ENCODE assay signal across 15 cellular contexts in genomic region chr12:9509464-9510166, GRCh38.
DNase-seq lines count a peak whose midpoint lies in the region; TF ChIP-seq lines count a peak whose summit lies in the region.
"Had no signal": no experiment of that assay in that cellular context is flagged by ENCODE, and none has a peak within 500 bp of the region (broad histone marks: within the 10 kb centered on the region; RNA-seq: fewer than 3 reads in every experiment).

No MANE protein-coding gene starts in this region.

- no peaks in the 10 kb centered on the region for H3K27me3 Mint-ChIP-seq in Calu3 (ENCODE audit: unreplicated experiment)
- H3K27me3 Mint-ChIP-seq in activated naive CD4-positive, alpha-beta T cell treated with anti-CD3 and anti-CD28 coated beads, Interleukin-2, amount 10 ng/mL, durations not matched to agents 7 days and 5 days, result no peaks in the 10 kb centered on the region
- H3K27me3 Mint-ChIP-seq: activated CD4-positive, alpha-beta memory T cell treated with anti-CD3 and anti-CD28 coated beads, Interleukin-2, amount 10 ng/mL, durations not matched to agents 7 days and 5 days; dendritic cell treated with granulocyte-macrophage colony-stimulating factor and Interleukin-4, amounts not matched to agents 40 ng/mL and 50 ng/mL, for 4 days had no signal

- peaks cover 4% of the 10 kb centered on the region for H3K36me3 Mint-ChIP-seq in Calu3 (ENCODE audit: insufficient read depth, unreplicated experiment)
- no peaks in the 10 kb centered on the region for H3K36me3 Mint-ChIP-seq in activated naive CD4-positive, alpha-beta T cell treated with anti-CD3 and anti-CD28 coated beads, Interleukin-2, amount 10 ng/mL, durations not matched to agents 7 days and 5 days

- H3K4me3 ChIP-seq in cardiac fibroblast (replicated peaks in 1 of 2; ENCODE audit: low read depth in 2 of 2, low read length in 2 of 2) (no peak overlapping the region), skeletal muscle cell (ENCODE audit: low read depth, low read length) (no peak overlapping the region)
- H3K4me3 ChIP-seq: esophagus squamous epithelium, SK-N-MC had no signal

- peaks cover 7% of the 10 kb centered on the region for H3K4me1 Mint-ChIP-seq in Calu3 (ENCODE audit: low read depth, unreplicated experiment)
- H3K4me1 Mint-ChIP-seq in activated naive CD4-positive, alpha-beta T cell treated with anti-CD3 and anti-CD28 coated beads, Interleukin-2, amount 10 ng/mL, durations not matched to agents 7 days and 5 days, result no peaks in the 10 kb centered on the region
- H3K4me1 Mint-ChIP-seq: activated CD4-positive, alpha-beta memory T cell treated with anti-CD3 and anti-CD28 coated beads, Interleukin-2, amount 10 ng/mL, durations not matched to agents 7 days and 5 days had no signal

- peak; percentile 32 for DNase-seq in Calu3
- DNase-seq in M059J (ENCODE audit: low read depth), result peak; percentile 75
- DNase-seq in cardiac fibroblast (ENCODE audit: low read depth in 2 of 2), result peak; percentile 48 to 57
- peak; percentile 35 for DNase-seq in skeletal muscle cell (ENCODE audit: low read depth)
- DNase-seq in amygdala (lab: John Stamatoyannopoulos, UW), result no peak
- no peak for DNase-seq in DMS79 treated with DMSO at 0.1 percent for 48 hours (lab: John Stamatoyannopoulos, UW)
- no peak for DNase-seq in caudate nucleus (lab: John Stamatoyannopoulos, UW)
- no peak for DNase-seq in activated naive CD4-positive, alpha-beta T cell treated with anti-CD3 and anti-CD28 coated beads, Interleukin-2, amount 10 ng/mL, durations not matched to agents 7 days and 5 days
- DNase-seq: activated CD4-positive, alpha-beta memory T cell treated with anti-CD3 and anti-CD28 coated beads, Interleukin-2, amount 10 ng/mL, durations not matched to agents 7 days and 5 days; amniotic stem cell; esophagus squamous epithelium; NCI-H1092; stimulated activated CD4-positive, alpha-beta T cell treated with anti-CD3 and anti-CD28 coated beads, Interleukin-12 subunit alpha, Interleukin-12 subunit beta, amount 100 ng/mL, for 4 hours had no signal

- H3K27ac ChIP-seq in caudate nucleus (ENCODE audit: low read depth, low read length), result no peak overlapping the region
- H3K27ac ChIP-seq: SK-N-MC had no signal

- intact Hi-C loops in Calu3 (cut with micrococcal nuclease; ENCODE audit: unreplicated experiment), result no loop called here

- CTCF ChIA-PET in Calu3 (lab: Charles Lee), result no interaction called here
- CTCF ChIA-PET in activated naive CD4-positive, alpha-beta T cell treated with anti-CD3 and anti-CD28 coated beads, Interleukin-2, amount 10 ng/mL, durations not matched to agents 7 days and 5 days (lab: Charles Lee), result no interaction called here

- BruUV-seq in Calu3 (replicated peaks; lab: Mats Ljungman, UMichigan), result no TSS peak

- H3K4me3 Mint-ChIP-seq in Calu3 (ENCODE audit: low read depth, unreplicated experiment), result no peak overlapping the region
- no peak overlapping the region for H3K4me3 Mint-ChIP-seq in activated naive CD4-positive, alpha-beta T cell treated with anti-CD3 and anti-CD28 coated beads, Interleukin-2, amount 10 ng/mL, durations not matched to agents 7 days and 5 days
- H3K4me3 Mint-ChIP-seq: activated CD4-positive, alpha-beta memory T cell treated with anti-CD3 and anti-CD28 coated beads, Interleukin-2, amount 10 ng/mL, durations not matched to agents 7 days and 5 days; dendritic cell treated with granulocyte-macrophage colony-stimulating factor and Interleukin-4, amounts not matched to agents 40 ng/mL and 50 ng/mL, for 4 days had no signal

- H3K9me3 Mint-ChIP-seq in Calu3 (ENCODE audit: low read depth, unreplicated experiment), result no peaks in the 10 kb centered on the region
- H3K9me3 Mint-ChIP-seq in activated naive CD4-positive, alpha-beta T cell treated with anti-CD3 and anti-CD28 coated beads, Interleukin-2, amount 10 ng/mL, durations not matched to agents 7 days and 5 days, result no peaks in the 10 kb centered on the region
- H3K9me3 Mint-ChIP-seq: activated CD4-positive, alpha-beta memory T cell treated with anti-CD3 and anti-CD28 coated beads, Interleukin-2, amount 10 ng/mL, durations not matched to agents 7 days and 5 days; dendritic cell treated with granulocyte-macrophage colony-stimulating factor and Interleukin-4, amounts not matched to agents 40 ng/mL and 50 ng/mL, for 4 days had no signal

- TF ChIP-seq CTCF in Calu3 (IDR thresholded peaks at IDR 0.05; ENCODE audit: unreplicated experiment) (no peak), cardiac fibroblast (IDR thresholded peaks at IDR 0.05; ENCODE audit: low read depth, low read length) (no peak)

- H3K27ac Mint-ChIP-seq in Calu3 (ENCODE audit: unreplicated experiment), result peak overlapping the region; percentile 88
- no peak overlapping the region for H3K27ac Mint-ChIP-seq in activated naive CD4-positive, alpha-beta T cell treated with anti-CD3 and anti-CD28 coated beads, Interleukin-2, amount 10 ng/mL, durations not matched to agents 7 days and 5 days
- H3K27ac Mint-ChIP-seq: activated CD4-positive, alpha-beta memory T cell treated with anti-CD3 and anti-CD28 coated beads, Interleukin-2, amount 10 ng/mL, durations not matched to agents 7 days and 5 days; dendritic cell treated with granulocyte-macrophage colony-stimulating factor and Interleukin-4, amounts not matched to agents 40 ng/mL and 50 ng/mL, for 4 days had no signal

Comparison
In these comparisons a context has a peak if more than half of its experiments do, and no peak if none do; other contexts are left out.
1. DNase-seq: peak in Calu3 (single experiment), M059J (single experiment), cardiac fibroblast (2 of 2) and skeletal muscle cell (single experiment); none in amygdala (0 of 56), DMS79 treated with DMSO at 0.1 percent for 48 hours (single experiment), caudate nucleus (0 of 61) and activated naive CD4-positive, alpha-beta T cell treated with anti-CD3 and anti-CD28 coated beads, Interleukin-2, amount 10 ng/mL, durations not matched to agents 7 days and 5 days (single experiment).